8 cellular contexts compared by ENCODE assay signal in genomic region chr19:8322638-8322997, GRCh38. TPM values are rescaled to one million over a fixed set of nuclear protein-coding genes. Genes with fewer than 3 reads are reported as not detected.
DNase-seq lines count a peak whose midpoint lies in the region; ATAC-seq and TF ChIP-seq lines count a peak whose summit lies in the region.

No MANE protein-coding gene starts in this region.

- ATAC-seq in psoas muscle: no peak

- no peaks in the 10 kb centered on the region for H3K9me2 ChIP-seq in SU-DHL-6 (replicated peaks; ENCODE audit: insufficient read depth, low read length)

- H2AFZ ChIP-seq in SU-DHL-6 (ENCODE audit: low read depth, low read length, severe bottlenecking): no peak overlapping the region

- H4K20me1 ChIP-seq in SU-DHL-6 (ENCODE audit: low read depth, low read length): peaks cover 9% of the 10 kb centered on the region; the same call in 1 of the 2 replicates

- H3K27ac ChIP-seq in SU-DHL-6 (ENCODE audit: low read depth, low read length): no peak overlapping the region
- peak overlapping the region; percentile 97 for H3K27ac ChIP-seq in psoas muscle
- no peak overlapping the region for H3K27ac ChIP-seq in testis
- H3K27ac ChIP-seq in adrenal gland: no peak overlapping the region

- 55 to 70% (median 55%) methylated on average over 7 of the region's 7 CpGs for WGBS in psoas muscle, 3 donors
- WGBS in testis, 2 donors: 54 to 70% methylated on average over 7 of the region's 7 CpGs
- 60 to 82% (median 66%) methylated on average over 1 to 7 of the region's 7 CpGs for WGBS in adrenal gland, 4 donors

- TF ChIP-seq POLR2A in testis (IDR thresholded peaks at IDR 0.05) (no peak), adrenal gland (IDR thresholded peaks at IDR 0.05) (no peak)

- H3K4me1 ChIP-seq in psoas muscle: peaks cover 33% of the 10 kb centered on the region
- peaks cover 18% of the 10 kb centered on the region for H3K4me1 ChIP-seq in testis
- H3K4me1 ChIP-seq in adrenal gland (replicated peaks in 1 of 2): peaks cover 17 to 32% of the 10 kb centered on the region in 2 donors

- no peaks in the 10 kb centered on the region for H3K27me3 ChIP-seq in SU-DHL-6 (ENCODE audit: low read length)
- H3K27me3 ChIP-seq in psoas muscle (ENCODE audit: insufficient read depth in 3 of 3, low read length in 2 of 3): peaks cover 0 to 4% (median 0%) of the 10 kb centered on the region in 3 donors
- H3K27me3 ChIP-seq in testis: no peaks in the 10 kb centered on the region
- no peaks in the 10 kb centered on the region for H3K27me3 ChIP-seq in adrenal gland

- peak overlapping the region; percentile 92 for H3K9ac ChIP-seq in SU-DHL-6 (ENCODE audit: low read length)

- TF ChIP-seq CTCF in SU-DHL-6 (IDR thresholded peaks at IDR 0.05; ENCODE audit: insufficient read depth, low read length, poor library complexity, severe bottlenecking) (no peak), fibroblast of mammary gland (conservative IDR thresholded peaks at IDR 0.05; ENCODE audit: control insufficient read depth, insufficient read depth, low read depth, low read length) (no peak), psoas muscle (IDR thresholded peaks at IDR 0.05) (no peak), testis (IDR thresholded peaks at IDR 0.05) (no peak), adrenal gland (IDR thresholded peaks at IDR 0.05) (no peak)

- no peaks in the 10 kb centered on the region for H3K9me3 ChIP-seq in SU-DHL-6 (ENCODE audit: insufficient read depth, low read length)
- H3K9me3 ChIP-seq in psoas muscle: no peaks in the 10 kb centered on the region
- no peaks in the 10 kb centered on the region for H3K9me3 ChIP-seq in testis
- no peaks in the 10 kb centered on the region for H3K9me3 ChIP-seq in adrenal gland (replicated peaks in 1 of 3)

- H3F3A ChIP-seq in SU-DHL-6 (ENCODE audit: insufficient read depth): peaks cover 18% of the 10 kb centered on the region

- DNase-seq in fibroblast of mammary gland (ENCODE audit: low read depth) (no peak), psoas muscle (no peak), NCI-H446 treated with DMSO at 0.1 percent for 48 hours (lab: John Stamatoyannopoulos, UW) (no peak), testis (no peak), NCI-H524 (lab: John Stamatoyannopoulos, UW) (no peak), adrenal gland (no peak)

- H3K4me2 ChIP-seq in SU-DHL-6 (ENCODE audit: low read depth, low read length, poor library complexity, severe bottlenecking): peak overlapping the region; percentile 59

- peaks cover 34% of the 10 kb centered on the region for H3K79me2 ChIP-seq in SU-DHL-6 (ENCODE audit: insufficient read depth, low read length)

- peak overlapping the region; percentile 94; the same call in 1 of the 2 replicates for H3K4me3 ChIP-seq in GM08714 (ENCODE audit: low read length)
- peak overlapping the region; percentile 95 for H3K4me3 ChIP-seq in SU-DHL-6 (ENCODE audit: insufficient read depth, low read length, poor library complexity, severe bottlenecking)
- peak overlapping the region; percentile 99 for H3K4me3 ChIP-seq in fibroblast of mammary gland (ENCODE audit: control insufficient read depth, low read depth, low read length)
- peak overlapping the region; percentile 99 for H3K4me3 ChIP-seq in psoas muscle
- H3K4me3 ChIP-seq in testis: no peak overlapping the region
- peak overlapping the region in 2 of 4 donors; percentile 74 to 94 for H3K4me3 ChIP-seq in adrenal gland

- H3K36me3 ChIP-seq in SU-DHL-6 (ENCODE audit: low read length) (peaks cover 14% of the 10 kb centered on the region; the same call in 1 of the 2 replicates), psoas muscle (ENCODE audit: insufficient read depth in 1 of 2, low read depth in 1 of 2) (peaks cover 0 to 30% of the 10 kb centered on the region in 2 donors), testis (ENCODE audit: low read depth, missing control alignments) (no peaks in the 10 kb centered on the region), adrenal gland (replicated peaks in 1 of 2) (peaks cover 0 to 14% of the 10 kb centered on the region in 2 donors)

- intact Hi-C loops in psoas muscle (cut with DNase I) (no loop called here), testis (cut with DNase I; ENCODE audit: low total_unique reads) (no loop called here), adrenal gland (cut with DNase I) (no loop called here)

RNA-seq across cellular contexts. Expression of gene RPS28, which starts 1.3 kb away (rescaled TPM):
- total RNA-seq in psoas muscle: 1,000 to 10,000 TPM in 2 of 4 donors, 100 to 1,000 TPM in 2; 947 to 1,442 (median 1,003) TPM
- 100 to 1,000 TPM; 431 to 717 (median 657) TPM for polyA plus RNA-seq in psoas muscle
- total RNA-seq in testis: 100 to 1,000 TPM; 221 to 398 TPM
- 505 TPM for polyA plus RNA-seq in testis (ENCODE audit: insufficient read depth, low read depth, low replicate concordance)
- total RNA-seq in adrenal gland: 1,000 to 10,000 TPM in 4 of 8 donors, 100 to 1,000 TPM in 4; 220 to 1,896 (median 903) TPM
- polyA plus RNA-seq in adrenal gland: 1,000 to 10,000 TPM in 1 of 3 donors, 100 to 1,000 TPM in 2; 155 to 1,715 (median 649) TPM

RNA-seq across cellular contexts. Expression of gene NDUFA7, which starts 1.4 kb away (rescaled TPM):
- total RNA-seq in psoas muscle (100 to 1,000 TPM in 3 of 4 donors, 10 to 100 TPM in 1; 76.8 to 150 (median 109) TPM), testis (10 to 100 TPM; 38.2 to 50.5 TPM), adrenal gland (10 to 100 TPM in 7 of 8 donors, 1 to 10 TPM in 1; 5.3 to 84.5 (median 72.4) TPM)
- polyA plus RNA-seq in psoas muscle (100 to 1,000 TPM; 211 to 271 (median 243) TPM), testis (ENCODE audit: insufficient read depth, low read depth, low replicate concordance) (91.2 TPM), adrenal gland (100 to 1,000 TPM; 140 to 502 (median 202) TPM)

RNA-seq across cellular contexts. Expression of gene CD320, which starts 14.5 kb away (rescaled TPM):
- total RNA-seq in psoas muscle: 10 to 100 TPM; 17.4 to 25.4 (median 22.4) TPM
- polyA plus RNA-seq in psoas muscle: 10 to 100 TPM; 44.8 to 67.2 (median 47.6) TPM
- 10 to 100 TPM; 61.2 to 65.8 TPM for total RNA-seq in testis
- polyA plus RNA-seq in testis (ENCODE audit: insufficient read depth, low read depth, low replicate concordance): 88.3 TPM
- 100 to 1,000 TPM in 1 of 8 donors, 10 to 100 TPM in 7; 53.6 to 129 (median 68.2) TPM for total RNA-seq in adrenal gland
- 10 to 100 TPM; 12.0 to 61.4 (median 34.1) TPM for polyA plus RNA-seq in adrenal gland

RNA-seq across cellular contexts. Expression of gene KANK3, which starts 20.4 kb away (rescaled TPM):
- total RNA-seq in psoas muscle (10 to 100 TPM in 2 of 4 donors, 1 to 10 TPM in 2; 7.1 to 14.2 (median 9.7) TPM), testis (10 to 100 TPM in 1 of 2 donors, 1 to 10 TPM in 1; 7.1 to 13.2 TPM), adrenal gland (10 to 100 TPM in 7 of 8 donors, 1 to 10 TPM in 1; 9.8 to 27.7 (median 18.4) TPM)
- polyA plus RNA-seq in psoas muscle (1 to 10 TPM; 5.1 to 9.4 (median 7.7) TPM), testis (ENCODE audit: insufficient read depth, low read depth, low replicate concordance) (4.1 TPM), adrenal gland (10 to 100 TPM in 2 of 3 donors, under 1 TPM in 1; 0.38 to 27.8 (median 23.6) TPM)

RNA-seq across cellular contexts. Expression of gene ANGPTL4, which starts 41.3 kb away (rescaled TPM):
- total RNA-seq in psoas muscle (100 to 1,000 TPM in 1 of 4 donors, 10 to 100 TPM in 3; 10.7 to 118 (median 44.7) TPM), testis (10 to 100 TPM; 10.2 to 18.5 TPM), adrenal gland (100 to 1,000 TPM in 2 of 8 donors, 10 to 100 TPM in 5, 1 to 10 TPM in 1; 4.4 to 141 (median 27.1) TPM)
- polyA plus RNA-seq in psoas muscle (100 to 1,000 TPM in 1 of 3 donors, 10 to 100 TPM in 2; 17.2 to 235 (median 19.1) TPM), testis (ENCODE audit: insufficient read depth, low read depth, low replicate concordance) (10.0 TPM), adrenal gland (10 to 100 TPM in 2 of 3 donors, 1 to 10 TPM in 1; 4.9 to 54.0 (median 46.8) TPM)

Comparison
In these comparisons a context has a peak if more than half of its experiments do, and no peak if none do; other contexts are left out.
1. H3K4me3 ChIP-seq: peak in GM08714 (single experiment), SU-DHL-6 (single experiment), fibroblast of mammary gland (single experiment) and psoas muscle (single experiment); none in testis (0 of 2).